27 cellular contexts compared by ENCODE assay signal in genomic region chr2:217712431-217712830, GRCh38.
"Had no signal": no experiment of that assay in that cellular context is flagged by ENCODE, and none has a peak within 500 bp of the region (broad histone marks: within the 10 kb centered on the region; RNA-seq: fewer than 3 reads in every experiment).

No MANE protein-coding gene starts in this region.

- H3K4me2 ChIP-seq: SK-N-SH had no signal

- H3K4me3 ChIP-seq: adrenal gland, SJCRH30 had no signal

- H3K36me3 ChIP-seq: adrenal gland, brain microvascular endothelial cell, SJCRH30 had no signal

- H3K27me3 ChIP-seq: adrenal gland, brain microvascular endothelial cell, SJCRH30 had no signal

- H3K9ac ChIP-seq: SK-N-SH had no signal

- H3K27ac ChIP-seq: brain microvascular endothelial cell had no signal

- H3K9me3 ChIP-seq: adrenal gland, SJCRH30, SK-N-SH had no signal

- DNase-seq: activated CD4-positive, alpha-beta T cell treated with anti-CD3 and anti-CD28 coated beads for 48 hours; activated CD4-positive, alpha-beta T cell treated with anti-CD3 and anti-CD28 coated beads, Interleukin-2, amount 50 U/mL, for 4 hours; activated CD8-positive, alpha-beta memory T cell treated with anti-CD3 and anti-CD28 coated beads, Interleukin-2, amount 50 U/mL, for 48 hours; activated CD8-positive, alpha-beta T cell treated with anti-CD3 and anti-CD28 coated beads, Interleukin-2, amount 10 ng/mL, durations not matched to agents 7 days and 5 days; activated naive CD4-positive, alpha-beta T cell treated with anti-CD3 and anti-CD28 coated beads, Interleukin-2, amount 50 U/mL, for 16 hours; activated naive CD8-positive, alpha-beta T cell treated with anti-CD3 and anti-CD28 coated beads, Interleukin-2, amount 10 ng/mL, durations not matched to agents 7 days and 5 days; activated T-cell treated with anti-CD3 and anti-CD28 coated beads, Interleukin-2, amount 50 U/mL, for 1 hour; adrenal gland; anterior cingulate cortex; brain microvascular endothelial cell; Karpas-422; MM.1S; NCI-H1105 treated with DMSO at 0.1 percent for 48 hours; NCI-H1436 treated with DMSO at 0.1 percent for 48 hours; NCI-H187; NCI-H2081; NCI-H510A treated with DMSO at 0.1 percent for 48 hours; NCI-H69; NK-92 treated with Interleukin-12 subunit alpha and Interleukin-12 subunit beta, amount 100 ng/mL, for 24 hours; OCI-M1; RPMI8226; SJCRH30; SW 1271 had no signal

- H3K27ac Mint-ChIP-seq: activated CD8-positive, alpha-beta T cell treated with anti-CD3 and anti-CD28 coated beads, Interleukin-2, amount 10 ng/mL, durations not matched to agents 7 days and 5 days; activated naive CD8-positive, alpha-beta T cell treated with anti-CD3 and anti-CD28 coated beads, Interleukin-2, amount 10 ng/mL, durations not matched to agents 7 days and 5 days had no signal

- ATAC-seq: activated CD4-positive, CD25-positive, alpha-beta regulatory T cell treated with anti-CD3 and anti-CD28 coated beads, Interleukin-2, amount 50 U/mL, for 24 hours; activated CD8-positive, alpha-beta T cell treated with anti-CD3 and anti-CD28 coated beads, Interleukin-2, amount 10 ng/mL, durations not matched to agents 7 days and 5 days; Panc1; Right ventricle myocardium inferior had no signal

- H3K4me3 Mint-ChIP-seq: activated CD8-positive, alpha-beta T cell treated with anti-CD3 and anti-CD28 coated beads, Interleukin-2, amount 10 ng/mL, durations not matched to agents 7 days and 5 days; activated naive CD8-positive, alpha-beta T cell treated with anti-CD3 and anti-CD28 coated beads, Interleukin-2, amount 10 ng/mL, durations not matched to agents 7 days and 5 days had no signal

- H3K9me3 Mint-ChIP-seq: activated naive CD8-positive, alpha-beta T cell treated with anti-CD3 and anti-CD28 coated beads, Interleukin-2, amount 10 ng/mL, durations not matched to agents 7 days and 5 days had no signal
